1 cellular context compared by ENCODE assay signal in the genomic region with DNA sequence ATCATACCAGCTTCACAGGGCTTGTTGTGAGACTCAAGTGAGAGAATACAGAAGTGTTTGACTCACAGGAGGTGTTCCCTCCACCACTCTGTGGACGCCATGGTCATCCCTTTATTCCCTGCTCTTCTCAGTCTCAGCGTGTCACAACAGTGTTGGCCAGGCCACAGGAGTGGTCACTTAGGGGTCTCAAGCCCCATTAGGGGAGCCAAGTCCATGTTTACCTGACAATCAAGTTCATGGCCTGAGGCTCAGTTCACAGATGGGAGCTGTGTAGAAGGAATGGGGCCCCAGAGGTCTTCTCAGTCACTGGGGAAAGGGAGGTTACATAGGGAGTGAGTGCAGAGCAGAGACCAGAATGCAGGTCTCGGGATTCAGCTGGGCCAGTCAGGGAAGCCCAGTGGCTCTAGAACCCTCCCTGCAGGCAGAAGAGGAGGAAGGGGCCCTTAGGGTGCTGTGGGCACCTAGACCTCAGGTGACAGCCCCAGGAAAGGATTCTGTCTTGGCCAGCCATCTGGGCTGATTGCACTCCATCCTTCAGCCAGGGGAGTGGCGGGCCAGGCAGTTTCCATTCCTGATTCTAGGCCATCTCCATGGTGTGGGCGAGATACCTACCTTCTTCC.
TF ChIP-seq lines count a peak whose summit lies in the region.

No MANE protein-coding gene starts in this region.

TF ChIP-seq in A549, 52 proteins besides CTCF, POLR2A, EP300 and RAD21 (continued from another document):
- TF ChIP-seq EHMT2 (IDR thresholded peaks at IDR 0.05; ENCODE audit: low read depth) (no peak), HOXB5 (CRISPR knock-in tag; IDR thresholded peaks at IDR 0.05) (no peak), HDAC2 (IDR thresholded peaks at IDR 0.05) (no peak), RARB (CRISPR knock-in tag; IDR thresholded peaks at IDR 0.05) (no peak)
